In genomic region chr6:6565488-6565887, GRCh38 we compare ENCODE assay signal across 27 cellular contexts. TPM values are rescaled to one million over a fixed set of nuclear protein-coding genes. Genes with fewer than 3 reads are reported as not detected.
"Had no signal": no experiment of that assay in that cellular context is flagged by ENCODE, and none has a peak within 500 bp of the region (broad histone marks: within the 10 kb centered on the region; RNA-seq: fewer than 3 reads in every experiment).

No MANE protein-coding gene starts in this region.

- H3K4me1 ChIP-seq: left ventricle myocardium inferior, lower lobe of right lung, neural progenitor cell, suprapubic skin, thyroid gland, uterus had no signal

- DNase-seq: effector CD4-positive, alpha-beta T cell; endodermal cell; erythroblast; foreskin melanocyte; head of caudate nucleus; kidney; left cardiac atrium; left ventricle myocardium inferior; lower lobe of right lung; midbrain; nucleus accumbens; ovary; right cardiac atrium; small intestine; stimulated activated CD4-positive, alpha-beta T cell treated with anti-CD3 and anti-CD28 coated beads, Interleukin-2, amount 100 ng/mL, for 48 hours; stimulated activated naive CD8-positive, alpha-beta T cell treated with anti-CD3 and anti-CD28 coated beads, Interleukin-15, Interleukin-2, amounts not matched to agents 100 U/mL and 50 U/mL, for 24 hours; thyroid gland; uterus had no signal

- H3K4me2 ChIP-seq: hepatocyte, neural progenitor cell had no signal

- ATAC-seq: left cardiac atrium; lower lobe of right lung; natural killer cell treated with Interleukin-12 subunit alpha and Interleukin-12 subunit beta and Interleukin-15 and Interleukin-18, amount 100 ng/mL, for 72 hours; stimulated activated naive CD8-positive, alpha-beta T cell treated with anti-CD3 and anti-CD28 coated beads, Interleukin-15, Interleukin-2, amounts not matched to agents 100 U/mL and 50 U/mL, for 24 hours had no signal

- H3K9me3 Mint-ChIP-seq: natural killer cell treated with Interleukin-12 subunit alpha and Interleukin-12 subunit beta and Interleukin-15 and Interleukin-18, amount 100 ng/mL, for 72 hours; type B pancreatic cell had no signal

- H3K36me3 Mint-ChIP-seq: natural killer cell treated with Interleukin-12 subunit alpha and Interleukin-12 subunit beta and Interleukin-15 and Interleukin-18, amount 100 ng/mL, for 72 hours; neural progenitor cell; type B pancreatic cell had no signal

- H3K4me3 ChIP-seq: hepatocyte, left ventricle myocardium inferior, lower lobe of right lung, neural progenitor cell, ovary, suprapubic skin, thyroid gland, uterus had no signal

- H3K79me2 ChIP-seq: hepatocyte had no signal

- H3K9ac ChIP-seq: neural progenitor cell had no signal

- H3K9me3 ChIP-seq: left ventricle myocardium inferior, lower lobe of right lung, ovary, suprapubic skin, thyroid gland, uterus had no signal

- H3K27ac ChIP-seq: hepatocyte, left ventricle myocardium inferior, lower lobe of right lung, neural progenitor cell, ovary, suprapubic skin, thyroid gland, uterus had no signal

- H2AFZ ChIP-seq: hepatocyte, neural progenitor cell had no signal

- H3K27me3 Mint-ChIP-seq: memory B cell had no signal

- H3K27me3 ChIP-seq: hepatocyte, neural progenitor cell, ovary, thyroid gland, uterus had no signal

- H3K4me3 Mint-ChIP-seq: endodermal cell; memory B cell; natural killer cell treated with Interleukin-12 subunit alpha and Interleukin-12 subunit beta and Interleukin-15 and Interleukin-18, amount 100 ng/mL, for 72 hours; neural progenitor cell; type B pancreatic cell had no signal

- H3K36me3 ChIP-seq: left ventricle myocardium inferior, lower lobe of right lung, neural progenitor cell, ovary, suprapubic skin, thyroid gland, uterus had no signal

- H3K27ac Mint-ChIP-seq: endodermal cell; natural killer cell treated with Interleukin-12 subunit alpha and Interleukin-12 subunit beta and Interleukin-15 and Interleukin-18, amount 100 ng/mL, for 72 hours; neural progenitor cell; progenitor cell of endocrine pancreas; type B pancreatic cell had no signal

RNA-seq across cellular contexts. Expression of gene LY86, which starts 23.0 kb away (rescaled TPM):
- total RNA-seq: dermis microvascular lymphatic vessel endothelial cell, endodermal cell, endothelial cell of umbilical vein, progenitor cell of endocrine pancreas had no signal
